Comparison of ENCODE assay signal across 8 cellular contexts in genomic region chr12:50085615-50085928, GRCh38. TPM values are rescaled to one million over a fixed set of nuclear protein-coding genes. Genes with fewer than 3 reads are reported as not detected.
A peak's percentile ranks its signal among the peaks of the same experiment; 100 is the strongest.
DNase-seq lines count a peak whose midpoint lies in the region; ATAC-seq and TF ChIP-seq lines count a peak whose summit lies in the region.

No MANE protein-coding gene starts in this region.

- H3K9me3 Mint-ChIP-seq in stimulated activated naive B cell treated with anti-CD40 and anti-IgM and Interleukin-4, amounts not matched to agents 10 μg/mL and 1 μg/mL and 100 μg/mL, for 72 hours, result no peaks in the 10 kb centered on the region

- in situ Hi-C loops in ACHN (cut with HindIII; ENCODE audit: low pct_ligation_motif_present, low pct_unique_long_range_greater_than_20kb, low sequenced_read_pairs), result no loop called here

- ATAC-seq in heart left ventricle (no peak), Right ventricle myocardium superior (ENCODE audit: poor library complexity) (no peak), T-helper 17 cell (peak; percentile 5), right cardiac atrium (no peak)
- ATAC-seq in stimulated activated naive B cell treated with anti-CD40 and anti-IgM and Interleukin-4, amounts not matched to agents 10 μg/mL and 1 μg/mL and 100 μg/mL, for 72 hours (replicated peaks), result peak in 1 of 2 donors; percentile 22

- peaks cover 0 to 29% (median 14%) of the 10 kb centered on the region in 12 donors for H3K4me1 ChIP-seq in heart left ventricle
- H3K4me1 ChIP-seq in right cardiac atrium (ENCODE audit: control insufficient read depth, insufficient read depth, low read length), result no peaks in the 10 kb centered on the region

- peak overlapping the region; percentile 95 for H3K4me3 Mint-ChIP-seq in T-helper 17 cell
- peak overlapping the region; percentile 96 for H3K4me3 Mint-ChIP-seq in stimulated activated naive B cell treated with anti-CD40 and anti-IgM and Interleukin-4, amounts not matched to agents 10 μg/mL and 1 μg/mL and 100 μg/mL, for 72 hours

- no peak for TF ChIP-seq POLR2A in heart left ventricle (IDR thresholded peaks at IDR 0.05)

- peaks cover 5 to 42% (median 40%) of the 10 kb centered on the region in 9 donors for H3K36me3 ChIP-seq in heart left ventricle

- no peaks in the 10 kb centered on the region for H3K27me3 Mint-ChIP-seq in T-helper 17 cell
- H3K27me3 Mint-ChIP-seq in stimulated activated naive B cell treated with anti-CD40 and anti-IgM and Interleukin-4, amounts not matched to agents 10 μg/mL and 1 μg/mL and 100 μg/mL, for 72 hours, result no peaks in the 10 kb centered on the region

- no peaks in the 10 kb centered on the region for H3K27me3 ChIP-seq in heart left ventricle
- H3K27me3 ChIP-seq in right cardiac atrium (ENCODE audit: control insufficient read depth, insufficient read depth), result no peaks in the 10 kb centered on the region

- no peaks in the 10 kb centered on the region for H3K9me3 ChIP-seq in heart left ventricle
- H3K9me3 ChIP-seq in T-helper 17 cell (ENCODE audit: control insufficient read depth, low read length, poor library complexity, severe bottlenecking), result no peaks in the 10 kb centered on the region
- no peaks in the 10 kb centered on the region for H3K9me3 ChIP-seq in right cardiac atrium (ENCODE audit: control insufficient read depth, low read length)

- H3K27ac ChIP-seq in heart left ventricle (peak overlapping the region; percentile 90 to 100 (median 98)), right cardiac atrium (ENCODE audit: low read length) (peak overlapping the region; percentile 88)

- no peak for TF ChIP-seq CTCF in heart left ventricle (IDR thresholded peaks at IDR 0.05)

- peak overlapping the region; percentile 86 for H3K27ac Mint-ChIP-seq in T-helper 17 cell
- H3K27ac Mint-ChIP-seq in stimulated activated naive B cell treated with anti-CD40 and anti-IgM and Interleukin-4, amounts not matched to agents 10 μg/mL and 1 μg/mL and 100 μg/mL, for 72 hours, result peak overlapping the region; percentile 98

- H3K4me1 Mint-ChIP-seq in T-helper 17 cell, result peaks cover 26% of the 10 kb centered on the region
- H3K4me1 Mint-ChIP-seq in stimulated activated naive B cell treated with anti-CD40 and anti-IgM and Interleukin-4, amounts not matched to agents 10 μg/mL and 1 μg/mL and 100 μg/mL, for 72 hours, result peaks cover 26 to 49% of the 10 kb centered on the region in 2 donors

- H3K4me3 ChIP-seq in heart left ventricle (peak overlapping the region; percentile 80 to 99 (median 94)), right cardiac atrium (ENCODE audit: low read length) (peak overlapping the region; percentile 100)

- H3K36me3 Mint-ChIP-seq in T-helper 17 cell (ENCODE audit: low read depth), result peaks cover 2% of the 10 kb centered on the region
- H3K36me3 Mint-ChIP-seq in stimulated activated naive B cell treated with anti-CD40 and anti-IgM and Interleukin-4, amounts not matched to agents 10 μg/mL and 1 μg/mL and 100 μg/mL, for 72 hours, result peaks cover 5 to 16% of the 10 kb centered on the region in 2 donors

- 2 to 4% (median 3%) methylated on average over 7 of the region's 7 CpGs for WGBS in heart left ventricle, 4 donors
- 4% methylated on average over 7 of the region's 7 CpGs for WGBS in right cardiac atrium

- DNase-seq in heart left ventricle, result no peak
- no peak for DNase-seq in Right ventricle myocardium superior
- DNase-seq in T-helper 17 cell, result no peak
- no peak for DNase-seq in right cardiac atrium
- no peak for DNase-seq in stimulated activated naive B cell treated with anti-CD40 and anti-IgM and Interleukin-4, amounts not matched to agents 10 μg/mL and 1 μg/mL and 100 μg/mL, for 72 hours
- no peak for DNase-seq in cerebellum (ENCODE audit: low spot score)
- no peak for DNase-seq in ACHN
- no peak for DNase-seq in NCI-H748 (lab: John Stamatoyannopoulos, UW; ENCODE audit: unreplicated experiment)

- intact Hi-C loops in heart left ventricle (cut with DNase I) (loop anchor here in 6 of 10 donors (1.0 to 10.0 kb wide), 5 partner anchors 25 to 229 kb away; partner anchors contain the start of gene CERS5 (in 1 of the 6)), Right ventricle myocardium superior (cut with DNase I) (loop anchor here (5.0 kb wide), 1 partner anchor 82 kb away; the partner anchor contains the start of gene CERS5), right cardiac atrium (cut with DNase I) (loop anchor here in 2 of 4 donors (5.0 to 10.0 kb wide), 2 partner anchors 89 to 92 kb away; no protein-coding TSS in a partner anchor)

RNA-seq across cellular contexts. Expression of gene SMARCD1, which starts 0.4 kb away (rescaled TPM):
- total RNA-seq in heart left ventricle, result 10 to 100 TPM; 13.6 to 35.7 (median 22.0) TPM
- polyA plus RNA-seq in heart left ventricle, result 10 to 100 TPM in 1 of 2 donors, 1 to 10 TPM in 1; 8.5 to 19.3 TPM
- 14.3 TPM for total RNA-seq in Right ventricle myocardium superior
- total RNA-seq in T-helper 17 cell, result 10 to 100 TPM; 74.0 to 93.6 TPM
- 10 to 100 TPM; 15.8 to 24.5 (median 19.7) TPM for total RNA-seq in right cardiac atrium
- 11.6 TPM for polyA plus RNA-seq in right cardiac atrium
- total RNA-seq in cerebellum, result 61.9 TPM

RNA-seq across cellular contexts. Expression of gene GPD1, which starts 18.2 kb away (rescaled TPM):
- total RNA-seq in heart left ventricle, result 10 to 100 TPM in 4 of 9 donors, 1 to 10 TPM in 5; 7.4 to 75.8 (median 9.7) TPM
- 10 to 100 TPM in 1 of 2 donors, 1 to 10 TPM in 1; 10.0 to 18.1 TPM for polyA plus RNA-seq in heart left ventricle
- 38.3 TPM for total RNA-seq in Right ventricle myocardium superior
- 1 to 10 TPM in 1 of 2 donors, under 1 TPM in 1; 0.77 to 1.0 TPM for total RNA-seq in T-helper 17 cell
- 10 to 100 TPM in 2 of 4 donors, 1 to 10 TPM in 2; 4.1 to 18.4 (median 9.6) TPM for total RNA-seq in right cardiac atrium
- polyA plus RNA-seq in right cardiac atrium, result 24.6 TPM
- 1.7 TPM for total RNA-seq in cerebellum

RNA-seq across cellular contexts. Expression of gene COX14, which starts 26.5 kb away (rescaled TPM):
- 100 to 1,000 TPM; 134 to 217 (median 154) TPM for total RNA-seq in heart left ventricle
- polyA plus RNA-seq in heart left ventricle, result 100 to 1,000 TPM; 172 to 178 TPM
- 243 TPM for total RNA-seq in Right ventricle myocardium superior
- total RNA-seq in T-helper 17 cell, result 10 to 100 TPM; 40.1 to 45.1 TPM
- total RNA-seq in right cardiac atrium, result 100 to 1,000 TPM; 141 to 203 (median 167) TPM
- 258 TPM for polyA plus RNA-seq in right cardiac atrium
- 15.3 TPM for total RNA-seq in cerebellum

RNA-seq across cellular contexts. Expression of gene ASIC1, which starts 28.2 kb away (rescaled TPM):
- total RNA-seq in heart left ventricle, result 1 to 10 TPM in 4 of 9 donors, under 1 TPM in 5; 0.31 to 1.8 (median 0.87) TPM
- polyA plus RNA-seq in heart left ventricle, result under 1 TPM; 0.38 to 0.71 TPM
- 1.6 TPM for total RNA-seq in Right ventricle myocardium superior
- total RNA-seq in T-helper 17 cell, result 1 to 10 TPM in 1 of 2 donors, under 1 TPM in 1; 0.17 to 1.1 TPM
- 1 to 10 TPM; 1.3 to 4.5 (median 3.2) TPM for total RNA-seq in right cardiac atrium
- 2.0 TPM for polyA plus RNA-seq in right cardiac atrium
- total RNA-seq in cerebellum, result 20.5 TPM
